Comparison of ENCODE assay signal across 18 cellular contexts in genomic region chr21:25938673-25939395, GRCh38.
DNase-seq lines count a peak whose midpoint lies in the region; ATAC-seq and TF ChIP-seq lines count a peak whose summit lies in the region.
"Had no signal": no experiment of that assay in that cellular context is flagged by ENCODE, and none has a peak within 500 bp of the region (broad histone marks: within the 10 kb centered on the region; RNA-seq: fewer than 3 reads in every experiment).

No MANE protein-coding gene starts in this region.

- no peak overlapping the region for H4K91ac ChIP-seq in H9 (ENCODE audit: insufficient read length, low read depth, low read length)

- H3K27ac Mint-ChIP-seq in H9 = peak overlapping the region in 2 of 3 experiments; percentile 79 to 90; a peak in 3 of 7 replicates
- H3K27ac Mint-ChIP-seq in WTC11 = peak overlapping the region; percentile 70
- H3K27ac Mint-ChIP-seq: activated CD4-positive, alpha-beta T cell treated with anti-CD3 and anti-CD28 coated beads, Interleukin-2, amount 10 ng/mL, durations not matched to agents 7 days and 5 days; activated naive CD8-positive, alpha-beta T cell treated with anti-CD3 and anti-CD28 coated beads, Interleukin-2, amount 50 U/mL, for 24 hours; IgD-negative memory B cell; naive thymus-derived CD4-positive, alpha-beta T cell had no signal

- H3K9me3 ChIP-seq in H9 (ENCODE audit: control insufficient read depth, low read depth, low read length) (no peaks in the 10 kb centered on the region), smooth muscle cell (replicated peaks; ENCODE audit: low read depth) (no peaks in the 10 kb centered on the region)

- no peak for TF ChIP-seq CTCF in H9 (conservative IDR thresholded peaks at IDR 0.05)
- no peak for TF ChIP-seq CTCF in WTC11 (IDR thresholded peaks at IDR 0.05)
- no peak for TF ChIP-seq CTCF in smooth muscle cell (IDR thresholded peaks at IDR 0.05; ENCODE audit: borderline replicate concordance, insufficient read depth, poor library complexity, severe bottlenecking)

- no peaks in the 10 kb centered on the region for H3K9me3 Mint-ChIP-seq in H9
- H3K9me3 Mint-ChIP-seq in WTC11 = no peaks in the 10 kb centered on the region
- H3K9me3 Mint-ChIP-seq: activated CD4-positive, alpha-beta T cell treated with anti-CD3 and anti-CD28 coated beads, Interleukin-2, amount 10 ng/mL, durations not matched to agents 7 days and 5 days; activated naive CD8-positive, alpha-beta T cell treated with anti-CD3 and anti-CD28 coated beads, Interleukin-2, amount 50 U/mL, for 24 hours; dendritic cell treated with granulocyte-macrophage colony-stimulating factor and Interleukin-4, amounts not matched to agents 40 ng/mL and 50 ng/mL, for 4 days; IgD-negative memory B cell; naive thymus-derived CD4-positive, alpha-beta T cell had no signal

- no peak overlapping the region for H2BK5ac ChIP-seq in H9 (ENCODE audit: insufficient read length, low read length)

- H3K4me3 Mint-ChIP-seq in H9 (no peak overlapping the region), WTC11 (no peak overlapping the region)
- H3K4me3 Mint-ChIP-seq: activated CD4-positive, alpha-beta T cell treated with anti-CD3 and anti-CD28 coated beads, Interleukin-2, amount 10 ng/mL, durations not matched to agents 7 days and 5 days; activated naive CD8-positive, alpha-beta T cell treated with anti-CD3 and anti-CD28 coated beads, Interleukin-2, amount 50 U/mL, for 24 hours; CD14-positive monocyte; dendritic cell treated with granulocyte-macrophage colony-stimulating factor and Interleukin-4, amounts not matched to agents 40 ng/mL and 50 ng/mL, for 4 days; IgD-negative memory B cell; naive thymus-derived CD4-positive, alpha-beta T cell had no signal

- H3K23me2 ChIP-seq in H9 (ENCODE audit: insufficient read length, low read depth, low read length, poor library complexity, severe bottlenecking) = no peaks in the 10 kb centered on the region

- H3K4ac ChIP-seq in H9 (ENCODE audit: low read depth, low read length) = no peak overlapping the region

- no peak overlapping the region for H3K4me3 ChIP-seq in smooth muscle cell

- no peaks in the 10 kb centered on the region for H3K79me1 ChIP-seq in H9 (ENCODE audit: insufficient read depth, low read depth, low read length, poor library complexity, severe bottlenecking)

- no peak overlapping the region for H4K5ac ChIP-seq in H9 (ENCODE audit: insufficient read length, low read depth, low read length)

- H3K27me3 ChIP-seq in H9 (ENCODE audit: insufficient read depth, low read length) = no peaks in the 10 kb centered on the region
- no peaks in the 10 kb centered on the region for H3K27me3 ChIP-seq in smooth muscle cell (ENCODE audit: low read depth)

- H3K9ac ChIP-seq in H9 (ENCODE audit: extremely low read depth, insufficient read length, low read length) (no peak overlapping the region), smooth muscle cell (ENCODE audit: low read depth) (no peak overlapping the region)

- H2AFZ ChIP-seq in H9 (ENCODE audit: low read length) = no peak overlapping the region
- H2AFZ ChIP-seq in smooth muscle cell (ENCODE audit: low read depth) = no peak overlapping the region

- CTCF ChIA-PET in WTC11 (lab: Charles Lee) = no interaction called here

- H3K79me2 ChIP-seq in H9 (ENCODE audit: insufficient read depth, low read length) (no peaks in the 10 kb centered on the region), smooth muscle cell (ENCODE audit: low read depth) (peaks cover 10% of the 10 kb centered on the region)

- ATAC-seq in WTC11 = peak; percentile 44; the same call in 1 of the 2 replicates
- ATAC-seq in GM21526 (IDR thresholded peaks at IDR 0.05; ENCODE audit: low FRiP score, unreplicated experiment) = no peak
- no peak for ATAC-seq in HG03045 (IDR thresholded peaks at IDR 0.05; ENCODE audit: unreplicated experiment)
- ATAC-seq: activated naive CD8-positive, alpha-beta T cell treated with anti-CD3 and anti-CD28 coated beads, Interleukin-2, amount 50 U/mL, for 24 hours; naive thymus-derived CD4-positive, alpha-beta T cell had no signal

- H2BK12ac ChIP-seq in H9 (ENCODE audit: insufficient read length, low read depth, low read length) = no peak overlapping the region

- H3K56ac ChIP-seq in H9 (ENCODE audit: insufficient read length, low read depth, low read length) = no peak overlapping the region

- POLR2A ChIA-PET in WTC11 (lab: Charles Lee) = no interaction called here

- no peak for DNase-seq in H9
- DNase-seq in WTC11 (ENCODE audit: low spot score) = no peak
- DNase-seq in fibroblast of peridontal ligament (ENCODE audit: extremely low read depth) = peak; percentile 34
- no peak for DNase-seq in smooth muscle cell (lab: John Stamatoyannopoulos, UW; ENCODE audit: unreplicated experiment)
- no peak for DNase-seq in iPS-NIHi7 (ENCODE audit: extremely low spot score)
- DNase-seq: activated CD4-positive, alpha-beta T cell treated with anti-CD3 and anti-CD28 coated beads, Interleukin-2, amount 10 ng/mL, durations not matched to agents 7 days and 5 days; activated naive CD8-positive, alpha-beta T cell treated with anti-CD3 and anti-CD28 coated beads, Interleukin-2, amount 50 U/mL, for 24 hours; activated T-cell treated with anti-CD3 and anti-CD28 coated beads, Interleukin-2, amount 50 U/mL, for 48 hours; foreskin melanocyte; naive thymus-derived CD4-positive, alpha-beta T cell; NCI-H146; stimulated activated CD4-positive, alpha-beta T cell treated with anti-CD3 and anti-CD28 coated beads, Interleukin-2, amount 100 ng/mL, for 48 hours; T-helper 2 cell had no signal

- WGBS in H9 (ENCODE audit: extremely low coverage, insufficient read length, low lambda C conversion rate) = no CpG with 5 or more reads among the region's 10 CpGs
- WGBS in smooth muscle cell (ENCODE audit: low lambda C conversion rate) = 28% methylated on average over 10 of the region's 10 CpGs

- no peak overlapping the region for H3K23ac ChIP-seq in H9 (ENCODE audit: insufficient read length, low read depth, low read length)

- H3K14ac ChIP-seq in H9 (ENCODE audit: insufficient read depth, low read length) = no peak overlapping the region

- H3K27me3 Mint-ChIP-seq in H9 (ENCODE audit: low read depth) (no peaks in the 10 kb centered on the region), WTC11 (ENCODE audit: low read depth) (no peaks in the 10 kb centered on the region)
- H3K27me3 Mint-ChIP-seq: activated CD4-positive, alpha-beta T cell treated with anti-CD3 and anti-CD28 coated beads, Interleukin-2, amount 10 ng/mL, durations not matched to agents 7 days and 5 days; activated naive CD8-positive, alpha-beta T cell treated with anti-CD3 and anti-CD28 coated beads, Interleukin-2, amount 50 U/mL, for 24 hours; dendritic cell treated with granulocyte-macrophage colony-stimulating factor and Interleukin-4, amounts not matched to agents 40 ng/mL and 50 ng/mL, for 4 days; IgD-negative memory B cell; naive thymus-derived CD4-positive, alpha-beta T cell had no signal

- H3K27ac ChIP-seq in H9 (ENCODE audit: insufficient read length, low read depth, low read length) (no peak overlapping the region), smooth muscle cell (ENCODE audit: low read depth) (peak overlapping the region; percentile 47)

- H2BK120ac ChIP-seq in H9 (ENCODE audit: low read depth, low read length, poor library complexity, severe bottlenecking) = no peak overlapping the region

- peaks cover 0 to 7% of the 10 kb centered on the region in 2 experiments; a peak in 2 of 4 replicates for H3K4me1 Mint-ChIP-seq in H9
- H3K4me1 Mint-ChIP-seq in WTC11 = peaks cover 21% of the 10 kb centered on the region

- no peak overlapping the region for H4K8ac ChIP-seq in H9 (replicated peaks; ENCODE audit: insufficient read length, low read depth, low read length)

- H4K20me1 ChIP-seq in H9 (ENCODE audit: control insufficient read depth, insufficient read depth, insufficient read length) = no peaks in the 10 kb centered on the region
- H4K20me1 ChIP-seq in smooth muscle cell (ENCODE audit: low read depth) = peaks cover 10% of the 10 kb centered on the region

- peaks cover 14% of the 10 kb centered on the region for H3F3A ChIP-seq in smooth muscle cell (ENCODE audit: low read depth)

- H3T11ph ChIP-seq in H9 (ENCODE audit: low read length) = no peak overlapping the region

- no peaks in the 10 kb centered on the region for H3K4me1 ChIP-seq in H9 (ENCODE audit: insufficient read depth, low read length)
- H3K4me1 ChIP-seq in smooth muscle cell (ENCODE audit: low read depth) = peaks cover 6% of the 10 kb centered on the region

- H3K36me3 ChIP-seq in smooth muscle cell (ENCODE audit: low read depth) = no peaks in the 10 kb centered on the region

- no peak overlapping the region for H2BK20ac ChIP-seq in H9 (ENCODE audit: low read depth, low read length, poor library complexity, severe bottlenecking)

- H3K18ac ChIP-seq in H9 (ENCODE audit: insufficient read length, low read depth, low read length) = no peak overlapping the region

- H3K4me2 ChIP-seq in H9 (ENCODE audit: insufficient read depth, insufficient read length, low read length) (no peak overlapping the region), smooth muscle cell (peak overlapping the region; percentile 22)

- H2BK15ac ChIP-seq in H9 (ENCODE audit: low read depth, low read length) = no peak overlapping the region

- H2AK5ac ChIP-seq in H9 (ENCODE audit: insufficient read length, low read length) = no peak overlapping the region

- H3K36me3 Mint-ChIP-seq in H9 (ENCODE audit: insufficient read depth in 1 of 3, low read depth in 3 of 3) = peaks cover 4 to 19% (median 15%) of the 10 kb centered on the region in 3 experiments; a peak in 6 of 7 replicates
- peaks cover 21% of the 10 kb centered on the region for H3K36me3 Mint-ChIP-seq in WTC11

TF ChIP-seq in WTC11, 78 proteins besides CTCF, POLR2A, EP300 and RAD21 (continues in another document):
- no peak for TF ChIP-seq IRF1 (CRISPR knock-in tag; IDR thresholded peaks at IDR 0.05)
